Comparison of ENCODE assay signal across 11 cellular contexts in genomic region chr5:171845857-171846785, GRCh38.
A peak's percentile ranks its signal among the peaks of the same experiment; 100 is the strongest.
DNase-seq lines count a peak whose midpoint lies in the region; ATAC-seq and TF ChIP-seq lines count a peak whose summit lies in the region.
"Had no signal": no experiment of that assay in that cellular context is flagged by ENCODE, and none has a peak within 500 bp of the region (broad histone marks: within the 10 kb centered on the region; RNA-seq: fewer than 3 reads in every experiment).

No MANE protein-coding gene starts in this region.

- CTCF ChIA-PET in Panc1 (lab: Charles Lee): interaction anchor here (0.6 kb wide), 1 partner anchor 109 kb away, joined by 3 read pairs; no protein-coding TSS in a partner anchor

- H3K27me3 ChIP-seq in H7 (ENCODE audit: control insufficient read depth, insufficient read depth, low read length) (no peaks in the 10 kb centered on the region), Panc1 (ENCODE audit: control insufficient read depth, insufficient read depth, low read length) (no peaks in the 10 kb centered on the region), fibroblast of lung (ENCODE audit: control insufficient read depth, insufficient read depth, low read length) (no peaks in the 10 kb centered on the region)

- intact Hi-C loops in Panc1 (cut with micrococcal nuclease; ENCODE audit: unreplicated experiment): no loop called here

- H3K4me1 Mint-ChIP-seq in neural crest cell: peaks cover 13% of the 10 kb centered on the region
- H3K4me1 Mint-ChIP-seq: memory B cell had no signal

- no peaks in the 10 kb centered on the region for H3K27me3 Mint-ChIP-seq in neural crest cell (ENCODE audit: low read depth)
- H3K27me3 Mint-ChIP-seq: memory B cell; stimulated activated naive CD8-positive, alpha-beta T cell treated with anti-CD3 and anti-CD28 coated beads, Interleukin-15, Interleukin-2, amounts not matched to agents 100 ng/mL and 50 ng/mL, for 24 hours had no signal

- H4K20me1 ChIP-seq in fibroblast of lung (ENCODE audit: control insufficient read depth, extremely low read depth, insufficient read depth, low read length): no peaks in the 10 kb centered on the region

- no peaks in the 10 kb centered on the region for H3K79me2 ChIP-seq in fibroblast of lung (ENCODE audit: control insufficient read depth, insufficient read depth, low read length)

- no peak overlapping the region for H3K4me3 Mint-ChIP-seq in neural crest cell
- H3K4me3 Mint-ChIP-seq: activated naive CD4-positive, alpha-beta T cell treated with anti-CD3 and anti-CD28 coated beads for 36 hours; memory B cell; stimulated activated naive CD8-positive, alpha-beta T cell treated with anti-CD3 and anti-CD28 coated beads, Interleukin-15, Interleukin-2, amounts not matched to agents 100 ng/mL and 50 ng/mL, for 24 hours had no signal

- H3K4me2 ChIP-seq in fibroblast of lung (ENCODE audit: extremely low read depth, insufficient read depth, low read length): no peak overlapping the region

- H3K4me1 ChIP-seq in Panc1 (ENCODE audit: control insufficient read depth, insufficient read depth, low read length) (no peaks in the 10 kb centered on the region), fibroblast of lung (ENCODE audit: control insufficient read depth, extremely low read depth, insufficient read depth, low read length) (no peaks in the 10 kb centered on the region)

- no peak overlapping the region for H3K4me3 ChIP-seq in H7 (ENCODE audit: insufficient read depth, low read depth, low read length)
- H3K4me3 ChIP-seq in Panc1 (ENCODE audit: low read depth in 2 of 2, low read length in 2 of 2): no peak overlapping the region
- H3K4me3 ChIP-seq in fibroblast of lung (replicated peaks in 1 of 4; ENCODE audit: control extremely low read depth in 1 of 4, insufficient read depth in 1 of 4, low read depth in 3 of 4, low read length in 4 of 4): no peak overlapping the region

- no TSS peak for BruUV-seq in Panc1 (replicated peaks; lab: Mats Ljungman, UMichigan)

- POLR2A ChIA-PET in Panc1 (lab: Charles Lee): no interaction called here

- ATAC-seq in Panc1: peak; percentile 53

- H3K9me3 Mint-ChIP-seq in neural crest cell: no peaks in the 10 kb centered on the region
- H3K9me3 Mint-ChIP-seq: activated naive CD4-positive, alpha-beta T cell treated with anti-CD3 and anti-CD28 coated beads for 36 hours; memory B cell; stimulated activated naive CD8-positive, alpha-beta T cell treated with anti-CD3 and anti-CD28 coated beads, Interleukin-15, Interleukin-2, amounts not matched to agents 100 ng/mL and 50 ng/mL, for 24 hours had no signal

- no peaks in the 10 kb centered on the region; the same call in 1 of the 2 replicates for H3K36me3 ChIP-seq in H7 (replicated peaks; ENCODE audit: control insufficient read depth, insufficient read depth, low read length)
- H3K36me3 ChIP-seq in Panc1 (ENCODE audit: control insufficient read depth, insufficient read depth, low read length): no peaks in the 10 kb centered on the region
- H3K36me3 ChIP-seq in fibroblast of lung (ENCODE audit: control insufficient read depth, insufficient read depth, low read length): no peaks in the 10 kb centered on the region

- no peak overlapping the region for H2AFZ ChIP-seq in fibroblast of lung (ENCODE audit: low read length)

- in situ Hi-C loops in Panc1 (cut with HindIII; ENCODE audit: low pct_unique_long_range_greater_than_20kb, low sequenced_read_pairs): no loop called here

- no peak overlapping the region for H3K27ac Mint-ChIP-seq in neural crest cell (ENCODE audit: unreplicated experiment)
- H3K27ac Mint-ChIP-seq: activated naive CD4-positive, alpha-beta T cell treated with anti-CD3 and anti-CD28 coated beads for 36 hours; memory B cell; stimulated activated naive CD8-positive, alpha-beta T cell treated with anti-CD3 and anti-CD28 coated beads, Interleukin-15, Interleukin-2, amounts not matched to agents 100 ng/mL and 50 ng/mL, for 24 hours had no signal

- H3K27ac ChIP-seq in Panc1 (ENCODE audit: low read length): no peak overlapping the region
- H3K27ac ChIP-seq in fibroblast of lung (ENCODE audit: insufficient read depth, low read length): no peak overlapping the region

- DNase-seq in H7 (peak; percentile 69), Panc1 (ENCODE audit: low read depth, low spot score) (no peak), fibroblast of lung (ENCODE audit: low read depth in 2 of 2) (peak; percentile 14 to 55), neural crest cell (ENCODE audit: low read depth, low spot score) (no peak), NCI-H1092 (lab: John Stamatoyannopoulos, UW) (no peak), NCI-H446 treated with DMSO at 0.1 percent for 48 hours (lab: John Stamatoyannopoulos, UW) (no peak), NCI-H2029 (lab: John Stamatoyannopoulos, UW) (no peak)
- DNase-seq in stimulated activated CD4-positive, alpha-beta T cell treated with anti-CD3 and anti-CD28 coated beads, Interleukin-1b, Interleukin-23, amount 100 ng/mL, for 48 hours: no peak
- DNase-seq: activated naive CD4-positive, alpha-beta T cell treated with anti-CD3 and anti-CD28 coated beads for 36 hours had no signal

- H3K36me3 Mint-ChIP-seq in neural crest cell (ENCODE audit: low read depth): no peaks in the 10 kb centered on the region

- H3K9ac ChIP-seq in fibroblast of lung (ENCODE audit: insufficient read depth, low read length): no peak overlapping the region

- TF ChIP-seq CTCF in Panc1 (IDR thresholded peaks at IDR 0.05) (no peak; the same call in 1 of the 2 replicates), fibroblast of lung (conservative IDR thresholded peaks at IDR 0.05 in 1 of 2, IDR thresholded peaks at IDR 0.05 in 1 of 2; ENCODE audit: low read depth in 1 of 2, low read length in 2 of 2) (peak in 1 of 2 donors; percentile 7), neural crest cell (conservative IDR thresholded peaks at IDR 0.05) (peak; percentile 7)

- H3K9me3 ChIP-seq in Panc1 (ENCODE audit: control insufficient read depth, insufficient read depth, low read depth, low read length) (no peaks in the 10 kb centered on the region), fibroblast of lung (ENCODE audit: control insufficient read depth, insufficient read depth, low read depth, low read length) (no peaks in the 10 kb centered on the region)

Comparison
In these comparisons a context has a peak if more than half of its experiments do, and no peak if none do; other contexts are left out.
1. DNase-seq: peak in H7 (single experiment) and fibroblast of lung (2 of 2); none in Panc1 (single experiment), neural crest cell (single experiment), NCI-H1092 (single experiment), NCI-H446 treated with DMSO at 0.1 percent for 48 hours (single experiment), NCI-H2029 (single experiment) and stimulated activated CD4-positive, alpha-beta T cell treated with anti-CD3 and anti-CD28 coated beads, Interleukin-1b, Interleukin-23, amount 100 ng/mL, for 48 hours (single experiment).